ENCODE assay signal across 1 cellular context in the genomic region with DNA sequence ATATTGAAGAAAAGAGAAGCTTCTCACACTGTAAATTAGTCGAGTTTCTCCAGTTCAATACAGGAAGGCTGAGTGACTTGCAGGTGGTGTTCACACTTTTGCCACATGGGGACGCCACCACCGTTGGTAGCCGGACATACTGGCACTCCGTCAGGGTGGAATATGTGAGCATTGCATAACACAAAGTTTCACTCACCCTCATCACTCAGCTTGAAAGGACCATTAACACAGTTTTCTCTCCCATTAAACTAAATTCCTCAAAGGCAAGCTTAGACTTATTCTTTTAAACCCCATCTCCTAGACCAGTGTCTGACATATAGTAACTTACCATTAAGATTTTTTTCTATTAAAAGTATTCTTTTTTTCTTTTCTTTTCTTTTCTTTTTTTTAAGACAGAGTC.
TF ChIP-seq lines count a peak whose summit lies in the region.

No MANE protein-coding gene starts in this region.

TF ChIP-seq in HepG2, 621 proteins besides CTCF, POLR2A, EP300 and RAD21 (continued from another document and continues in another):
- TF ChIP-seq, protein P1, sequence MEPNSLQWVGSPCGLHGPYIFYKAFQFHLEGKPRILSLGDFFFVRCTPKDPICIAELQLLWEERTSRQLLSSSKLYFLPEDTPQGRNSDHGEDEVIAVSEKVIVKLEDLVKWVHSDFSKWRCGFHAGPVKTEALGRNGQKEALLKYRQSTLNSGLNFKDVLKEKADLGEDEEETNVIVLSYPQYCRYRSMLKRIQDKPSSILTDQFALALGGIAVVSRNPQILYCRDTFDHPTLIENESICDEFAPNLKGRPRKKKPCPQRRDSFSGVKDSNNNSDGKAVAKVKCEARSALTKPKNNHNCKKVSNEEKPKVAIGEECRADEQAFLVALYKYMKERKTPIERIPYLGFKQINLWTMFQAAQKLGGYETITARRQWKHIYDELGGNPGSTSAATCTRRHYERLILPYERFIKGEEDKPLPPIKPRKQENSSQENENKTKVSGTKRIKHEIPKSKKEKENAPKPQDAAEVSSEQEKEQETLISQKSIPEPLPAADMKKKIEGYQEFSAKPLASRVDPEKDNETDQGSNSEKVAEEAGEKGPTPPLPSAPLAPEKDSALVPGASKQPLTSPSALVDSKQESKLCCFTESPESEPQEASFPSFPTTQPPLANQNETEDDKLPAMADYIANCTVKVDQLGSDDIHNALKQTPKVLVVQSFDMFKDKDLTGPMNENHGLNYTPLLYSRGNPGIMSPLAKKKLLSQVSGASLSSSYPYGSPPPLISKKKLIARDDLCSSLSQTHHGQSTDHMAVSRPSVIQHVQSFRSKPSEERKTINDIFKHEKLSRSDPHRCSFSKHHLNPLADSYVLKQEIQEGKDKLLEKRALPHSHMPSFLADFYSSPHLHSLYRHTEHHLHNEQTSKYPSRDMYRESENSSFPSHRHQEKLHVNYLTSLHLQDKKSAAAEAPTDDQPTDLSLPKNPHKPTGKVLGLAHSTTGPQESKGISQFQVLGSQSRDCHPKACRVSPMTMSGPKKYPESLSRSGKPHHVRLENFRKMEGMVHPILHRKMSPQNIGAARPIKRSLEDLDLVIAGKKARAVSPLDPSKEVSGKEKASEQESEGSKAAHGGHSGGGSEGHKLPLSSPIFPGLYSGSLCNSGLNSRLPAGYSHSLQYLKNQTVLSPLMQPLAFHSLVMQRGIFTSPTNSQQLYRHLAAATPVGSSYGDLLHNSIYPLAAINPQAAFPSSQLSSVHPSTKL (CRISPR knock-in tag; IDR thresholded peaks at IDR 0.05): peak; percentile 81
- TF ChIP-seq SKIL (CRISPR knock-in tag; IDR thresholded peaks at IDR 0.05; ENCODE audit: borderline replicate concordance): no peak
- TF ChIP-seq DPF2 (CRISPR knock-in tag; IDR thresholded peaks at IDR 0.05; ENCODE audit: borderline replicate concordance, low read depth): no peak
- TF ChIP-seq, protein P2, sequence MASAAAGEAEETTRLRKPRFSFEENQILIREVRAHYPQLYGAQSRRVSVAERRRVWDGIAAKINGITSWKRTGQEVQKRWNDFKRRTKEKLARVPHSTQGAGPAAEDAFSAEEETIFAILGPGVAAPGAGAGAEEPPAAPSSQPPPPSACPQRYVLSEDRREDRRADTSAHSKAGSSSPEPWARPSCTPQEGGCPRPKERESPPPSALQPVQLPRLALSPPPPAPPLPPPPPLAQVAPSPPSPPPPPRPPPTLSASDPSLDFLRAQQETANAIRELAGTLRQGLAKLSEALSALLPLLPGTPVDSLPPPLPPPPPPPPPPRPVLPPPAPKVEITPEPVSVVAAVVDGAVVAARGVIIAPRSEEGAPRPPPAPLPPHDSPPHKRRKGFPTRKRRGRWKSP (CRISPR knock-in tag; IDR thresholded peaks at IDR 0.05): no peak
- TF ChIP-seq TEAD3 (CRISPR knock-in tag; optimal IDR thresholded peaks at IDR 0.05; ENCODE audit: borderline replicate concordance): peak; percentile 94
- no peak for TF ChIP-seq SP2 (CRISPR knock-in tag; IDR thresholded peaks at IDR 0.05)
- TF ChIP-seq ZNF292 (CRISPR knock-in tag; IDR thresholded peaks at IDR 0.05; ENCODE audit: borderline replicate concordance, low read depth): no peak
- TF ChIP-seq ZNF619 (CRISPR knock-in tag; IDR thresholded peaks at IDR 0.05): no peak
- TF ChIP-seq JUND (CRISPR knock-in tag; IDR thresholded peaks at IDR 0.05): no peak
- TF ChIP-seq CHCHD3 (CRISPR knock-in tag; IDR thresholded peaks at IDR 0.05): no peak
- no peak for TF ChIP-seq HOXA5 (CRISPR knock-in tag; IDR thresholded peaks at IDR 0.05)
- TF ChIP-seq GFI1 (CRISPR knock-in tag; IDR thresholded peaks at IDR 0.05; ENCODE audit: borderline replicate concordance): no peak
- no peak for TF ChIP-seq ZNF598 (CRISPR knock-in tag; IDR thresholded peaks at IDR 0.05; ENCODE audit: borderline replicate concordance)
- no peak for TF ChIP-seq RBAK (CRISPR knock-in tag; IDR thresholded peaks at IDR 0.05)
- no peak for TF ChIP-seq ZNF768 (CRISPR knock-in tag; IDR thresholded peaks at IDR 0.05)
- no peak for TF ChIP-seq ZNF512B (CRISPR knock-in tag; IDR thresholded peaks at IDR 0.05; ENCODE audit: borderline replicate concordance)
- TF ChIP-seq, protein P3, sequence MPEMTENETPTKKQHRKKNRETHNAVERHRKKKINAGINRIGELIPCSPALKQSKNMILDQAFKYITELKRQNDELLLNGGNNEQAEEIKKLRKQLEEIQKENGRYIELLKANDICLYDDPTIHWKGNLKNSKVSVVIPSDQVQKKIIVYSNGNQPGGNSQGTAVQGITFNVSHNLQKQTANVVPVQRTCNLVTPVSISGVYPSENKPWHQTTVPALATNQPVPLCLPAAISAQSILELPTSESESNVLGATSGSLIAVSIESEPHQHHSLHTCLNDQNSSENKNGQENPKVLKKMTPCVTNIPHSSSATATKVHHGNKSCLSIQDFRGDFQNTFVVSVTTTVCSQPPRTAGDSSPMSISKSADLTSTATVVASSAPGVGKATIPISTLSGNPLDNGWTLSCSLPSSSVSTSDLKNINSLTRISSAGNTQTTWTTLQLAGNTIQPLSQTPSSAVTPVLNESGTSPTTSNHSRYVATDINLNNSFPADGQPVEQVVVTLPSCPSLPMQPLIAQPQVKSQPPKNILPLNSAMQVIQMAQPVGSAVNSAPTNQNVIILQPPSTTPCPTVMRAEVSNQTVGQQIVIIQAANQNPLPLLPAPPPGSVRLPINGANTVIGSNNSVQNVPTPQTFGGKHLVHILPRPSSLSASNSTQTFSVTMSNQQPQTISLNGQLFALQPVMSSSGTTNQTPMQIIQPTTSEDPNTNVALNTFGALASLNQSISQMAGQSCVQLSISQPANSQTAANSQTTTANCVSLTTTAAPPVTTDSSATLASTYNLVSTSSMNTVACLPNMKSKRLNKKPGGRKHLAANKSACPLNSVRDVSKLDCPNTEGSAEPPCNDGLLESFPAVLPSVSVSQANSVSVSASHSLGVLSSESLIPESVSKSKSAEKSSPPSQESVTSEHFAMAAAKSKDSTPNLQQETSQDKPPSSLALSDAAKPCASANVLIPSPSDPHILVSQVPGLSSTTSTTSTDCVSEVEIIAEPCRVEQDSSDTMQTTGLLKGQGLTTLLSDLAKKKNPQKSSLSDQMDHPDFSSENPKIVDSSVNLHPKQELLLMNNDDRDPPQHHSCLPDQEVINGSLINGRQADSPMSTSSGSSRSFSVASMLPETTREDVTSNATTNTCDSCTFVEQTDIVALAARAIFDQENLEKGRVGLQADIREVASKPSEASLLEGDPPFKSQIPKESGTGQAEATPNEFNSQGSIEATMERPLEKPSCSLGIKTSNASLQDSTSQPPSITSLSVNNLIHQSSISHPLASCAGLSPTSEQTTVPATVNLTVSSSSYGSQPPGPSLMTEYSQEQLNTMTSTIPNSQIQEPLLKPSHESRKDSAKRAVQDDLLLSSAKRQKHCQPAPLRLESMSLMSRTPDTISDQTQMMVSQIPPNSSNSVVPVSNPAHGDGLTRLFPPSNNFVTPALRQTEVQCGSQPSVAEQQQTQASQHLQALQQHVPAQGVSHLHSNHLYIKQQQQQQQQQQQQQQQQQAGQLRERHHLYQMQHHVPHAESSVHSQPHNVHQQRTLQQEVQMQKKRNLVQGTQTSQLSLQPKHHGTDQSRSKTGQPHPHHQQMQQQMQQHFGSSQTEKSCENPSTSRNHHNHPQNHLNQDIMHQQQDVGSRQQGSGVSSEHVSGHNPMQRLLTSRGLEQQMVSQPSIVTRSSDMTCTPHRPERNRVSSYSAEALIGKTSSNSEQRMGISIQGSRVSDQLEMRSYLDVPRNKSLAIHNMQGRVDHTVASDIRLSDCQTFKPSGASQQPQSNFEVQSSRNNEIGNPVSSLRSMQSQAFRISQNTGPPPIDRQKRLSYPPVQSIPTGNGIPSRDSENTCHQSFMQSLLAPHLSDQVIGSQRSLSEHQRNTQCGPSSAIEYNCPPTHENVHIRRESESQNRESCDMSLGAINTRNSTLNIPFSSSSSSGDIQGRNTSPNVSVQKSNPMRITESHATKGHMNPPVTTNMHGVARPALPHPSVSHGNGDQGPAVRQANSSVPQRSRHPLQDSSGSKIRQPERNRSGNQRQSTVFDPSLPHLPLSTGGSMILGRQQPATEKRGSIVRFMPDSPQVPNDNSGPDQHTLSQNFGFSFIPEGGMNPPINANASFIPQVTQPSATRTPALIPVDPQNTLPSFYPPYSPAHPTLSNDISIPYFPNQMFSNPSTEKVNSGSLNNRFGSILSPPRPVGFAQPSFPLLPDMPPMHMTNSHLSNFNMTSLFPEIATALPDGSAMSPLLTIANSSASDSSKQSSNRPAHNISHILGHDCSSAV (CRISPR knock-in tag; IDR thresholded peaks at IDR 0.05; ENCODE audit: borderline replicate concordance): no peak
- no peak for TF ChIP-seq MZF1 (CRISPR knock-in tag; IDR thresholded peaks at IDR 0.05; ENCODE audit: borderline replicate concordance)
- TF ChIP-seq NCOA5 (CRISPR knock-in tag; IDR thresholded peaks at IDR 0.05): no peak
- TF ChIP-seq SUZ12 (IDR thresholded peaks at IDR 0.05; ENCODE audit: low read depth, low read length): no peak
- peak; percentile 63 for TF ChIP-seq KDM2A (CRISPR knock-in tag; IDR thresholded peaks at IDR 0.05; ENCODE audit: borderline replicate concordance, low read depth)
- peak; percentile 96 for TF ChIP-seq STAG1 (CRISPR knock-in tag; IDR thresholded peaks at IDR 0.05)
- TF ChIP-seq ZNF589 (CRISPR knock-in tag; conservative IDR thresholded peaks at IDR 0.05): no peak
- no peak for TF ChIP-seq ZNF30 (CRISPR knock-in tag; IDR thresholded peaks at IDR 0.05)
- TF ChIP-seq TAF1 (CRISPR knock-in tag; IDR thresholded peaks at IDR 0.05): no peak
- TF ChIP-seq ZNF367 (CRISPR knock-in tag; IDR thresholded peaks at IDR 0.05; ENCODE audit: borderline replicate concordance): no peak
- TF ChIP-seq HNRNPLL (IDR thresholded peaks at IDR 0.05; ENCODE audit: low read depth, low read length, poor library complexity, severe bottlenecking): no peak
- TF ChIP-seq, protein P4, sequence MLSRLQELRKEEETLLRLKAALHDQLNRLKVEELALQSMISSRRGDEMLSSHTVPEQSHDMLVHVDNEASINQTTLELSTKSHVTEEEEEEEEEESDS (CRISPR knock-in tag; IDR thresholded peaks at IDR 0.05; ENCODE audit: borderline replicate concordance): no peak
- no peak for TF ChIP-seq ZNF10 (CRISPR knock-in tag; IDR thresholded peaks at IDR 0.05; ENCODE audit: borderline replicate concordance, low read depth)
- no peak for TF ChIP-seq NKX3-1 (CRISPR knock-in tag; IDR thresholded peaks at IDR 0.05)
- no peak for TF ChIP-seq ZNF260 (CRISPR knock-in tag; IDR thresholded peaks at IDR 0.05; ENCODE audit: borderline replicate concordance, low read depth)
- no peak for TF ChIP-seq ZNF605 (CRISPR knock-in tag; IDR thresholded peaks at IDR 0.05)
- 0 out of 2 replicates have a peak, but pooled peaks have one; percentile 35 for TF ChIP-seq GATAD1 (CRISPR knock-in tag; IDR thresholded peaks at IDR 0.05)
- TF ChIP-seq EHMT2 (IDR thresholded peaks at IDR 0.05; ENCODE audit: borderline replicate concordance, low read depth, low read length): no peak
- TF ChIP-seq YY1 (IDR thresholded peaks at IDR 0.05; ENCODE audit: insufficient read depth, insufficient replicate concordance, low read depth, low read length): no peak
- 0 out of 2 replicates have a peak, but pooled peaks have one; percentile 47 for TF ChIP-seq ZNF792 (CRISPR knock-in tag; IDR thresholded peaks at IDR 0.05)
- TF ChIP-seq NR2F2 (IDR thresholded peaks at IDR 0.05; ENCODE audit: borderline replicate concordance, low read depth): no peak
- TF ChIP-seq RARA (CRISPR knock-in tag; IDR thresholded peaks at IDR 0.05): peak; percentile 78
- TF ChIP-seq ZNF766 (CRISPR knock-in tag; IDR thresholded peaks at IDR 0.05; ENCODE audit: borderline replicate concordance): 0 out of 2 replicates have a peak, but pooled peaks have one; percentile 42
- no peak for TF ChIP-seq KDM5B (CRISPR knock-in tag; IDR thresholded peaks at IDR 0.05; ENCODE audit: borderline replicate concordance)
- no peak for TF ChIP-seq ZNF138 (CRISPR knock-in tag; IDR thresholded peaks at IDR 0.05; ENCODE audit: low read depth)
- no peak for TF ChIP-seq ZSCAN29 (CRISPR knock-in tag; conservative IDR thresholded peaks at IDR 0.05)
- no peak for TF ChIP-seq ZNF276 (CRISPR knock-in tag; IDR thresholded peaks at IDR 0.05; ENCODE audit: low read depth)
- no peak for TF ChIP-seq RFXANK (CRISPR knock-in tag; IDR thresholded peaks at IDR 0.05)
- no peak for TF ChIP-seq ZNF20 (CRISPR knock-in tag; IDR thresholded peaks at IDR 0.05)
